ENCODE assay signal across 29 cellular contexts in the genomic region with DNA sequence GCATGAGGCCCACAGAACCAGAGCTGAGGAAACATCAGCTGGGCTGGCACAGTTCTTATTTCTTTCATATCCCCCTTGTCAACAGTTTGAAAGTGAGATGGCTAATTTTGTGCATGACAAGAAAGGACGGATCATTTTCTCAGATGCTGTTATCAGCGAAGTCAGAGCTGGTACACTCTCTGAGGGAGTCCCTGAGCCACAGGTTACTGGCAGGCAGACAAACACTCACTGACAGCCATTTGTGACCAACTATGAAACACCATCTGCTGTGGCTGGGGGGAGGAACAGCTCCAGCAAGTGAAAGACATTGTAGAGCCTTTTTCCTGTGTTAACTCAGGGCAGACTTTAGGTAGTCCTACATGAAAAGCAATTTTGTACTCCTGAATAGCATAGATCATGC. TPM values are rescaled to one million over a fixed set of nuclear protein-coding genes. Genes with fewer than 3 reads are reported as not detected.
DNase-seq lines count a peak whose midpoint lies in the region; ATAC-seq, FAIRE-seq and TF ChIP-seq lines count a peak whose summit lies in the region.
"Had no signal": no experiment of that assay in that cellular context is flagged by ENCODE, and none has a peak within 500 bp of the region (broad histone marks: within the 10 kb centered on the region; RNA-seq: fewer than 3 reads in every experiment).

No MANE protein-coding gene starts in this region.

- H3K27ac ChIP-seq in GM23338 (ENCODE audit: low read depth) (no peak overlapping the region), esophagus muscularis mucosa (replicated peaks in 1 of 4) (no peak overlapping the region), kidney (ENCODE audit: low read depth in 2 of 2, low read length in 2 of 2) (no peak overlapping the region), heart right ventricle (no peak overlapping the region)
- H3K27ac ChIP-seq: BLaER1 treated with 17β-estradiol and CSF1 and Interleukin-3, amounts not matched to agents 10 nM and 100 nM; breast epithelium; gastroesophageal sphincter; RWPE1 had no signal

- TF ChIP-seq CTCF in GM23338 (conservative IDR thresholded peaks at IDR 0.05; ENCODE audit: low read depth in 2 of 2), result no peak
- TF ChIP-seq CTCF in esophagus muscularis mucosa (IDR thresholded peaks at IDR 0.05), result no peak
- TF ChIP-seq CTCF in kidney (IDR thresholded peaks at IDR 0.05; ENCODE audit: borderline replicate concordance, extremely low read depth, insufficient read depth), result no peak
- TF ChIP-seq CTCF in heart right ventricle (IDR thresholded peaks at IDR 0.05), result no peak

- peak overlapping the region; percentile 93 for H2AFZ ChIP-seq in GM23338

- H3K4me3 ChIP-seq in GM23338 (no peak overlapping the region), esophagus muscularis mucosa (no peak overlapping the region), kidney (ENCODE audit: low read length in 2 of 2) (no peak overlapping the region), heart right ventricle (no peak overlapping the region)
- H3K4me3 ChIP-seq: BLaER1 treated with 17β-estradiol and CSF1 and Interleukin-3, amounts not matched to agents 10 nM and 100 nM; breast epithelium; gastroesophageal sphincter; mucosa of descending colon had no signal

- intact Hi-C loops in esophagus muscularis mucosa (cut with DNase I) (no loop called here), kidney (cut with DNase I) (no loop called here), heart right ventricle (cut with DNase I) (no loop called here)

- H3K27me3 ChIP-seq in GM23338 (ENCODE audit: insufficient read depth), result no peaks in the 10 kb centered on the region
- peaks cover 0 to 14% (median 0%) of the 10 kb centered on the region in 4 donors for H3K27me3 ChIP-seq in esophagus muscularis mucosa
- H3K27me3 ChIP-seq in heart right ventricle, result peaks cover 0 to 75% (median 49%) of the 10 kb centered on the region in 7 donors
- H3K27me3 ChIP-seq: BLaER1 treated with 17β-estradiol and CSF1 and Interleukin-3, amounts not matched to agents 10 nM and 100 nM; gastroesophageal sphincter had no signal

- peaks cover 25% of the 10 kb centered on the region for H3K4me1 Mint-ChIP-seq in GM23338
- H3K4me1 Mint-ChIP-seq: activated CD4-positive, alpha-beta T cell treated with anti-CD3 and anti-CD28 coated beads, Interleukin-2, amount 10 ng/mL, durations not matched to agents 24 days and 14 days; stimulated activated effector memory CD8-positive, alpha-beta T cell treated with anti-CD3 and anti-CD28 coated beads, Interleukin-12 subunit alpha, Interleukin-12 subunit beta, amount 100 ng/mL, for 72 hours; T-cell had no signal

- ATAC-seq in GM23338, result no peak
- no peak for ATAC-seq in heart right ventricle
- ATAC-seq: activated naive CD4-positive, alpha-beta T cell treated with anti-CD3 and anti-CD28 coated beads, Interleukin-2, amount 50 U/mL, for 72 hours; gastroesophageal sphincter; mucosa of descending colon; natural killer cell treated with Interleukin-12 subunit alpha and Interleukin-12 subunit beta and Interleukin-15 and Interleukin-18, amount 100 ng/mL, for 72 hours; stimulated activated effector memory CD8-positive, alpha-beta T cell treated with anti-CD3 and anti-CD28 coated beads, Interleukin-12 subunit alpha, Interleukin-12 subunit beta, amount 100 ng/mL, for 72 hours; T-cell had no signal

- no peak overlapping the region for H3K9ac ChIP-seq in kidney (ENCODE audit: low read length in 2 of 2)
- H3K9ac ChIP-seq: BLaER1 treated with 17β-estradiol and CSF1 and Interleukin-3, amounts not matched to agents 10 nM and 100 nM had no signal

- H3K9me2 ChIP-seq in GM23338 (ENCODE audit: insufficient read depth), result peaks cover 5% of the 10 kb centered on the region; the same call in 1 of the 2 replicates

- FAIRE-seq in kidney (lab: Jason Lieb, UNC), result no peak
- FAIRE-seq: colon had no signal

- H3K9me3 ChIP-seq in esophagus muscularis mucosa (no peaks in the 10 kb centered on the region), kidney (ENCODE audit: control insufficient read depth in 1 of 2, low read length in 2 of 2) (peaks cover 0 to 4% of the 10 kb centered on the region in 2 donors), heart right ventricle (peaks cover 0 to 2% (median 0%) of the 10 kb centered on the region in 11 donors)
- H3K9me3 ChIP-seq: BLaER1 treated with 17β-estradiol and CSF1 and Interleukin-3, amounts not matched to agents 10 nM and 100 nM; breast epithelium; gastroesophageal sphincter; mucosa of descending colon had no signal

- no peaks in the 10 kb centered on the region for H3K36me3 Mint-ChIP-seq in GM23338 (ENCODE audit: low read depth)
- H3K36me3 Mint-ChIP-seq: activated naive CD4-positive, alpha-beta T cell treated with anti-CD3 and anti-CD28 coated beads, Interleukin-2, amount 50 U/mL, for 72 hours; natural killer cell treated with Interleukin-12 subunit alpha and Interleukin-12 subunit beta and Interleukin-15 and Interleukin-18, amount 100 ng/mL, for 72 hours; stimulated activated effector memory CD8-positive, alpha-beta T cell treated with anti-CD3 and anti-CD28 coated beads, Interleukin-12 subunit alpha, Interleukin-12 subunit beta, amount 100 ng/mL, for 72 hours; T-cell had no signal

- H3K4me1 ChIP-seq in GM23338 (ENCODE audit: insufficient read depth) (peaks cover 19% of the 10 kb centered on the region), esophagus muscularis mucosa (no peaks in the 10 kb centered on the region), kidney (ENCODE audit: control insufficient read depth in 1 of 2, insufficient read depth in 1 of 2, low read depth in 1 of 2, low read length in 2 of 2) (no peaks in the 10 kb centered on the region), heart right ventricle (no peaks in the 10 kb centered on the region)
- H3K4me1 ChIP-seq: BLaER1 treated with 17β-estradiol and CSF1 and Interleukin-3, amounts not matched to agents 10 nM and 100 nM; breast epithelium; gastroesophageal sphincter had no signal

- DNase-seq in DMS 273 treated with DMSO at 0.1 percent for 48 hours (lab: John Stamatoyannopoulos, UW), result peak; percentile 73
- DNase-seq in GM23338 (ENCODE audit: low spot score), result no peak
- peak; percentile 55 for DNase-seq in NCI-H524 treated with DMSO at 0.1 percent for 48 hours (lab: John Stamatoyannopoulos, UW)
- DNase-seq in esophagus muscularis mucosa (ENCODE audit: extremely low spot score), result peak; percentile 87
- no peak for DNase-seq in kidney
- no peak for DNase-seq in SIG-M5 (lab: John Stamatoyannopoulos, UW)
- DNase-seq in heart right ventricle, result no peak
- DNase-seq: DMS79; GF-D8; hippocampal formation; mucosa of descending colon; NCI-H1092 treated with DMSO at 0.1 percent for 48 hours; stimulated activated CD4-positive, alpha-beta T cell treated with anti-CD3 and anti-CD28 coated beads, Interleukin-15, amount 100 ng/mL, for 24 hours; stimulated activated CD4-positive, alpha-beta T cell treated with anti-CD3 and anti-CD28 coated beads, Interleukin-4, amount 100 ng/mL, for 4 hours; T-cell; trophoblast cell had no signal

- peaks cover 3% of the 10 kb centered on the region for H3K27me3 Mint-ChIP-seq in GM23338 (ENCODE audit: insufficient read depth, low read depth, poor library complexity)

- TF ChIP-seq POLR2A in esophagus muscularis mucosa (IDR thresholded peaks at IDR 0.05; ENCODE audit: low read depth), result no peak

- H3K79me2 ChIP-seq in GM23338 (replicated peaks; ENCODE audit: insufficient read depth), result no peaks in the 10 kb centered on the region

- H3K36me3 ChIP-seq in GM23338 (ENCODE audit: insufficient read depth) (no peaks in the 10 kb centered on the region), esophagus muscularis mucosa (no peaks in the 10 kb centered on the region), kidney (ENCODE audit: control insufficient read depth in 1 of 2, insufficient read depth in 2 of 2, low read length in 2 of 2) (no peaks in the 10 kb centered on the region), heart right ventricle (no peaks in the 10 kb centered on the region)
- H3K36me3 ChIP-seq: BLaER1 treated with 17β-estradiol and CSF1 and Interleukin-3, amounts not matched to agents 10 nM and 100 nM; breast epithelium; gastroesophageal sphincter had no signal

- H3K27ac Mint-ChIP-seq in GM23338, result no peak overlapping the region
- H3K27ac Mint-ChIP-seq: activated CD4-positive, alpha-beta T cell treated with anti-CD3 and anti-CD28 coated beads, Interleukin-2, amount 10 ng/mL, durations not matched to agents 24 days and 14 days; activated naive CD4-positive, alpha-beta T cell treated with anti-CD3 and anti-CD28 coated beads, Interleukin-2, amount 50 U/mL, for 72 hours; natural killer cell treated with Interleukin-12 subunit alpha and Interleukin-12 subunit beta and Interleukin-15 and Interleukin-18, amount 100 ng/mL, for 72 hours; stimulated activated effector memory CD8-positive, alpha-beta T cell treated with anti-CD3 and anti-CD28 coated beads, Interleukin-12 subunit alpha, Interleukin-12 subunit beta, amount 100 ng/mL, for 72 hours; T-cell had no signal

- no peaks in the 10 kb centered on the region; the same call in 2 of the 3 replicates for H3K9me3 Mint-ChIP-seq in GM23338
- H3K9me3 Mint-ChIP-seq: activated CD4-positive, alpha-beta T cell treated with anti-CD3 and anti-CD28 coated beads, Interleukin-2, amount 10 ng/mL, durations not matched to agents 24 days and 14 days; activated naive CD4-positive, alpha-beta T cell treated with anti-CD3 and anti-CD28 coated beads, Interleukin-2, amount 50 U/mL, for 72 hours; natural killer cell treated with Interleukin-12 subunit alpha and Interleukin-12 subunit beta and Interleukin-15 and Interleukin-18, amount 100 ng/mL, for 72 hours; stimulated activated effector memory CD8-positive, alpha-beta T cell treated with anti-CD3 and anti-CD28 coated beads, Interleukin-12 subunit alpha, Interleukin-12 subunit beta, amount 100 ng/mL, for 72 hours; T-cell had no signal

- no peak overlapping the region for H3K4me3 Mint-ChIP-seq in GM23338
- H3K4me3 Mint-ChIP-seq: activated CD4-positive, alpha-beta T cell treated with anti-CD3 and anti-CD28 coated beads, Interleukin-2, amount 10 ng/mL, durations not matched to agents 24 days and 14 days; natural killer cell treated with Interleukin-12 subunit alpha and Interleukin-12 subunit beta and Interleukin-15 and Interleukin-18, amount 100 ng/mL, for 72 hours; stimulated activated effector memory CD8-positive, alpha-beta T cell treated with anti-CD3 and anti-CD28 coated beads, Interleukin-12 subunit alpha, Interleukin-12 subunit beta, amount 100 ng/mL, for 72 hours; T-cell had no signal

- 90% methylated on average over 2 of the region's 2 CpGs for WGBS in esophagus muscularis mucosa
- 47 to 53% methylated on average over 2 of the region's 2 CpGs for WGBS in heart right ventricle, 2 donors

- H3F3A ChIP-seq in GM23338 (replicated peaks; ENCODE audit: low read depth), result no peaks in the 10 kb centered on the region

- H3K4me2 ChIP-seq in GM23338, result no peak overlapping the region
- H3K4me2 ChIP-seq: BLaER1 treated with 17β-estradiol and CSF1 and Interleukin-3, amounts not matched to agents 10 nM and 100 nM had no signal

- no peaks in the 10 kb centered on the region for H4K20me1 ChIP-seq in GM23338 (replicated peaks; ENCODE audit: insufficient read depth)
- H4K20me1 ChIP-seq: BLaER1 treated with 17β-estradiol and CSF1 and Interleukin-3, amounts not matched to agents 10 nM and 100 nM had no signal

- no peak for TF ChIP-seq EP300 in esophagus muscularis mucosa (IDR thresholded peaks at IDR 0.05)

RNA-seq across cellular contexts. Expression of a gene that starts 22.2 kb away (rescaled TPM):
- 0.27 and 1.1 TPM in 2 replicates for total RNA-seq in GM23338 (2014; rRNA removed; shearing (Covaris generic))
- polyA plus RNA-seq in GM23338 (2016; fragmentation: Nextera tagmentation; extraction: Ambion mirVana) (0.10 and 0.35 TPM in 2 replicates), kidney (ENCODE audit: insufficient read depth, low read depth, low replicate concordance) (not detected), heart right ventricle (not detected)
- total RNA-seq in esophagus muscularis mucosa (under 1 TPM in 1 of 4 donors, not detected in 3; 0.32 TPM), kidney (not detected), heart right ventricle (not detected)
- total RNA-seq: activated CD4-positive, alpha-beta T cell treated with anti-CD3 and anti-CD28 coated beads, Interleukin-2, amount 10 ng/mL, durations not matched to agents 24 days and 14 days; breast epithelium; HT-29; lung microvascular endothelial cell; mucosa of descending colon; omental fat pad; T-cell had no signal
- polyA plus RNA-seq: AG04450 had no signal

Comparison
In these comparisons a context has a peak if more than half of its experiments do, and no peak if none do; other contexts are left out.
1. DNase-seq: peak in DMS 273 treated with DMSO at 0.1 percent for 48 hours (single experiment), NCI-H524 treated with DMSO at 0.1 percent for 48 hours (single experiment) and esophagus muscularis mucosa (single experiment); none in GM23338 (single experiment), kidney (single experiment), SIG-M5 (single experiment) and heart right ventricle (0 of 2).